8 cellular contexts compared by ENCODE assay signal in genomic region chr7:150322833-150323681, GRCh38. TPM values are rescaled to one million over a fixed set of nuclear protein-coding genes. Genes with fewer than 3 reads are reported as not detected.
DNase-seq lines count a peak whose midpoint lies in the region; ATAC-seq and TF ChIP-seq lines count a peak whose summit lies in the region.

TSS of gene ACTR3C (minus strand) at chr7:150323545. CDS start at chr7:150295296, 28,249 bp downstream.
TSS of gene LRRC61 (plus strand) at chr7:150323355. CDS start at chr7:150336862, 13,507 bp downstream.

- no peak within 1 kb of the TSS for H2BK5ac ChIP-seq in IMR-90 (ENCODE audit: low read depth, low read length, poor library complexity, severe bottlenecking)

- H4K20me1 ChIP-seq in IMR-90 (ENCODE audit: insufficient read depth, low read length) = no peaks in the 10 kb centered on the region

- no peaks in the 10 kb centered on the region for H3K79me1 ChIP-seq in IMR-90 (ENCODE audit: low read depth in 1 of 2, low read length in 2 of 2)

- POLR2A ChIA-PET in IMR-90 (lab: Charles Lee; ENCODE audit: unreplicated experiment) = no interaction called here

- H2AK9ac ChIP-seq in IMR-90 (replicated peaks; ENCODE audit: low read depth, low read length, poor library complexity) = peak within 1 kb of the TSS; percentile 84

- H2BK15ac ChIP-seq in IMR-90 (ENCODE audit: low read depth, low read length) = no peak within 1 kb of the TSS

- H3K9me3 ChIP-seq in IMR-90 (ENCODE audit: control insufficient read depth, insufficient read depth, low read length) (no peaks in the 10 kb centered on the region), Peyer's patch (no peaks in the 10 kb centered on the region), heart right ventricle (no peaks in the 10 kb centered on the region), gastrocnemius medialis (no peaks in the 10 kb centered on the region), SJCRH30 (replicated peaks) (no peaks in the 10 kb centered on the region)

- H3K4me1 ChIP-seq in IMR-90 (ENCODE audit: control insufficient read depth, insufficient read depth, low read length) = peaks cover 10% of the 10 kb centered on the region; the same call in 1 of the 2 replicates
- peaks cover 0 to 27% (median 8%) of the 10 kb centered on the region in 4 donors for H3K4me1 ChIP-seq in Peyer's patch
- H3K4me1 ChIP-seq in heart right ventricle = peaks cover 0 to 32% (median 15%) of the 10 kb centered on the region in 9 donors
- H3K4me1 ChIP-seq in gastrocnemius medialis = peaks cover 4 to 7% of the 10 kb centered on the region in 2 donors
- H3K4me1 ChIP-seq in SJCRH30 = peaks cover 23% of the 10 kb centered on the region

- no peak for TF ChIP-seq RAD21 in IMR-90 (IDR thresholded peaks at IDR 0.05; ENCODE audit: low read length)

- no peak within 1 kb of the TSS for H4K91ac ChIP-seq in IMR-90 (ENCODE audit: insufficient read depth, low read depth, low read length)

- 38% methylated on average over 29 of the region's 82 CpGs; no CpG with 5 or more reads in 1 of the 2 experiments for WGBS in IMR-90 (ENCODE audit: extremely low coverage in 2 of 2, insufficient read length in 1 of 2), 2 experiments
- 9% methylated on average over 82 of the region's 82 CpGs for WGBS in heart right ventricle, 2 donors

- no peak for TF ChIP-seq CTCF in IMR-90 (conservative IDR thresholded peaks at IDR 0.05; ENCODE audit: low read depth, low read length)
- peak in 3 of 6 experiments; percentile 19 to 36 (median 26) for TF ChIP-seq CTCF in Peyer's patch (IDR thresholded peaks at IDR 0.05)
- TF ChIP-seq CTCF in heart right ventricle (IDR thresholded peaks at IDR 0.05) = peak in 2 of 9 donors; percentile 6 to 16
- TF ChIP-seq CTCF in gastrocnemius medialis (IDR thresholded peaks at IDR 0.05 in 4 of 5, conservative IDR thresholded peaks at IDR 0.05 in 1 of 5) = no peak

- H3K27ac ChIP-seq in IMR-90 (ENCODE audit: insufficient read depth, low read length) (no peak within 1 kb of the TSS), Peyer's patch (peak within 1 kb of the TSS; percentile 86 to 93 (median 90)), heart right ventricle (peak within 1 kb of the TSS in 8 of 10 donors; percentile 25 to 93 (median 64)), gastrocnemius medialis (peak within 1 kb of the TSS; percentile 52 to 64 (median 54)), SJCRH30 (no peak within 1 kb of the TSS)

- no peak within 1 kb of the TSS for H2BK20ac ChIP-seq in IMR-90 (ENCODE audit: low read depth, low read length)

- no peak within 1 kb of the TSS for H2BK120ac ChIP-seq in IMR-90 (ENCODE audit: low read depth, low read length)

- no peak within 1 kb of the TSS for H3K9ac ChIP-seq in IMR-90 (ENCODE audit: low read depth, low read length)

- peak within 1 kb of the TSS; percentile 78 for H2AFZ ChIP-seq in IMR-90 (replicated peaks; ENCODE audit: low read length, poor library complexity)

- in situ Hi-C loops in IMR-90 (cut with MboI; ENCODE audit: low sequenced_read_pairs) (loop anchor here (25.0 kb wide), 1 partner anchor 414 kb away; the partner anchor contains the start of gene GIMAP5), gastrocnemius medialis (cut with MboI; ENCODE audit: low sequenced_read_pairs in 4 of 4) (no loop called here)

- H3K18ac ChIP-seq in IMR-90 (ENCODE audit: low read depth, low read length) = no peak within 1 kb of the TSS; the same call in 1 of the 2 replicates

- intact Hi-C loops in IMR-90 (cut with micrococcal nuclease) (no loop called here), heart right ventricle (cut with DNase I) (no loop called here), gastrocnemius medialis (cut with DNase I; ENCODE audit: low total_unique reads) (no loop called here)

- no peak within 1 kb of the TSS for H3K4ac ChIP-seq in IMR-90 (ENCODE audit: low read depth, low read length)

- H3K36me3 ChIP-seq in IMR-90 (ENCODE audit: control insufficient read depth, insufficient read depth, low read length) (no peaks in the 10 kb centered on the region), Peyer's patch (peaks cover 0 to 4% (median 0%) of the 10 kb centered on the region in 3 donors), heart right ventricle (peaks cover 0 to 11% (median 0%) of the 10 kb centered on the region in 9 donors), gastrocnemius medialis (no peaks in the 10 kb centered on the region), SJCRH30 (no peaks in the 10 kb centered on the region)

- no peak within 1 kb of the TSS for H3K14ac ChIP-seq in IMR-90 (replicated peaks; ENCODE audit: low read depth, low read length)

- H3K56ac ChIP-seq in IMR-90 (ENCODE audit: extremely low read depth, insufficient read depth, low read length) = no peak within 1 kb of the TSS

- no TSS peak for BruUV-seq in IMR-90 (replicated peaks; lab: Mats Ljungman, UMichigan)

- ATAC-seq in GM21381 (IDR thresholded peaks at IDR 0.05; ENCODE audit: unreplicated experiment) (peak; percentile 65), IMR-90 (ENCODE audit: low read depth) (no peak), heart right ventricle (peak; percentile 78 to 86 (median 83)), gastrocnemius medialis (peak in 1 of 2 donors; percentile 48)

- no peak within 1 kb of the TSS for H3K4me2 ChIP-seq in IMR-90 (ENCODE audit: low read depth, low read length)

- dilution Hi-C loops in IMR-90 (cut with HindIII; ENCODE audit: low sequenced_read_pairs, unreplicated experiment) = no loop called here

- no peak within 1 kb of the TSS; the same call in 1 of the 2 replicates for H4K5ac ChIP-seq in IMR-90 (ENCODE audit: low read depth, low read length)

- TF ChIP-seq POLR2A in IMR-90 (IDR thresholded peaks at IDR 0.05; ENCODE audit: low read depth, low read length) (no peak), Peyer's patch (IDR thresholded peaks at IDR 0.05) (peak in 1 of 2 donors; percentile 37), gastrocnemius medialis (IDR thresholded peaks at IDR 0.05) (no peak)

- H3K23ac ChIP-seq in IMR-90 (ENCODE audit: low read depth, low read length) = no peak within 1 kb of the TSS

- no peaks in the 10 kb centered on the region for H3K9me1 ChIP-seq in IMR-90 (ENCODE audit: insufficient read depth, low read length)

- no peak within 1 kb of the TSS for H3K4me3 ChIP-seq in IMR-90 (ENCODE audit: insufficient read depth, low read depth, low read length)
- H3K4me3 ChIP-seq in Peyer's patch = peak within 1 kb of the TSS; percentile 61 to 89 (median 73)
- peak within 1 kb of the TSS; percentile 20 to 87 (median 68) for H3K4me3 ChIP-seq in heart right ventricle
- peak within 1 kb of the TSS; percentile 56 to 71 (median 66) for H3K4me3 ChIP-seq in gastrocnemius medialis
- no peak within 1 kb of the TSS for H3K4me3 ChIP-seq in SJCRH30

- peak; percentile 85 for DNase-seq in COR-L47 (lab: John Stamatoyannopoulos, UW)
- DNase-seq in IMR-90 = no peak
- DNase-seq in Peyer's patch = peak; percentile 72 to 85 (median 81)
- DNase-seq in activated naive CD4-positive, alpha-beta T cell treated with Interleukin-2 at 50 U/mL for 16 hours = peak; percentile 63
- DNase-seq in heart right ventricle = peak in 1 of 2 donors; percentile 59
- no peak for DNase-seq in gastrocnemius medialis
- no peak for DNase-seq in SJCRH30

- CTCF ChIA-PET in IMR-90 (lab: Yijun Ruan, JAX) = no interaction called here

- H3K27me3 ChIP-seq in IMR-90 (ENCODE audit: control insufficient read depth, insufficient read depth, low read length) = no peaks in the 10 kb centered on the region; the same call in 1 of the 2 replicates
- no peaks in the 10 kb centered on the region for H3K27me3 ChIP-seq in Peyer's patch
- H3K27me3 ChIP-seq in heart right ventricle = peaks cover 0 to 19% (median 9%) of the 10 kb centered on the region in 7 donors
- peaks cover 0 to 8% (median 7%) of the 10 kb centered on the region in 3 donors for H3K27me3 ChIP-seq in gastrocnemius medialis
- H3K27me3 ChIP-seq in SJCRH30 = no peaks in the 10 kb centered on the region

- peak within 1 kb of the TSS in 1 of 2 experiments; percentile 47; a peak in 1 of 4 replicates for H4K8ac ChIP-seq in IMR-90 (ENCODE audit: low read depth in 2 of 2, low read length in 2 of 2)

- no peak within 1 kb of the TSS; the same call in 1 of the 2 replicates for H2AK5ac ChIP-seq in IMR-90 (ENCODE audit: low read depth, low read length)

TF ChIP-seq in IMR-90, 13 proteins besides CTCF, POLR2A, EP300 and RAD21:
- TF ChIP-seq FOS (IDR thresholded peaks at IDR 0.05; ENCODE audit: low read depth, low read length) = no peak
- no peak for TF ChIP-seq MAFK (IDR thresholded peaks at IDR 0.05; ENCODE audit: low read depth, low read length)
- no peak for TF ChIP-seq MAZ (IDR thresholded peaks at IDR 0.05; ENCODE audit: borderline replicate concordance, low read depth, low read length)
- no peak for TF ChIP-seq BHLHE40 (IDR thresholded peaks at IDR 0.05; ENCODE audit: low read depth, low read length)
TF ChIP-seq in IMR-90: peak in this region for 0.

RNA-seq across cellular contexts. Expression of gene ACTR3C, which starts in this region (rescaled TPM):
- total RNA-seq in IMR-90 (2012; rRNA removed) (not detected in 2 replicates), Peyer's patch (10 to 100 TPM; 34.5 to 70.4 (median 56.8) TPM), heart right ventricle (1 to 10 TPM; 2.6 to 7.0 (median 3.5) TPM), gastrocnemius medialis (1 to 10 TPM in 2 of 4 donors, under 1 TPM in 1, not detected in 1; 0.27 to 2.7 (median 1.1) TPM)
- polyA plus RNA-seq in IMR-90 (2012; rRNA removed) (not detected in 2 replicates), heart right ventricle (1 to 10 TPM; 2.7 to 3.5 TPM)
- polyA plus RNA-seq in IMR-90 (2012; cell fraction: cytosol; rRNA removed) = not detected in 2 replicates
- polyA plus RNA-seq in IMR-90 (2012; cell fraction: nucleus; rRNA removed; ENCODE audit: low replicate concordance) = 0.02 TPM in 1 of 2 replicates, not detected in the other
- total RNA-seq in SJCRH30 (2014; rRNA removed; shearing (Covaris generic)) = 1.7 and 4.6 TPM in 2 replicates

RNA-seq across cellular contexts. Expression of gene LRRC61, which starts in this region (rescaled TPM):
- total RNA-seq in IMR-90 (2012; rRNA removed) = not detected in 2 replicates
- polyA plus RNA-seq in IMR-90 (2012; rRNA removed) = 0.06 and 0.07 TPM in 2 replicates
- polyA plus RNA-seq in IMR-90 (2012; cell fraction: cytosol; rRNA removed) = 0.07 TPM in 1 of 2 replicates, not detected in the other
- polyA plus RNA-seq in IMR-90 (2012; cell fraction: nucleus; rRNA removed; ENCODE audit: low replicate concordance) = not detected in 2 replicates
- 10 to 100 TPM; 19.3 to 22.1 (median 20.0) TPM for total RNA-seq in Peyer's patch
- total RNA-seq in heart right ventricle = 1 to 10 TPM; 3.0 to 5.0 (median 3.9) TPM
- 1 to 10 TPM; 1.2 to 6.4 TPM for polyA plus RNA-seq in heart right ventricle
- total RNA-seq in gastrocnemius medialis = 1 to 10 TPM in 3 of 4 donors, under 1 TPM in 1; 0.62 to 6.8 (median 1.9) TPM
- total RNA-seq in SJCRH30 (2014; rRNA removed; shearing (Covaris generic)) = not detected in 2 replicates

Comparison
In these comparisons a context has a peak if more than half of its experiments do, and no peak if none do; other contexts are left out.
1. DNase-seq: peak in COR-L47 (single experiment), Peyer's patch (3 of 3) and activated naive CD4-positive, alpha-beta T cell treated with Interleukin-2 at 50 U/mL for 16 hours (single experiment); none in IMR-90 (single experiment), gastrocnemius medialis (0 of 2) and SJCRH30 (0 of 2).
2. H3K27ac ChIP-seq: peak in Peyer's patch (4 of 4), heart right ventricle (8 of 10) and gastrocnemius medialis (4 of 4); none in IMR-90 (single experiment) and SJCRH30 (single experiment).
3. H3K4me3 ChIP-seq: peak in Peyer's patch (4 of 4), heart right ventricle (10 of 10) and gastrocnemius medialis (4 of 4); none in IMR-90 (single experiment) and SJCRH30 (single experiment).